In genomic region chr12:7130791-7131501, GRCh38 we compare ENCODE assay signal across 8 cellular contexts. TPM values are rescaled to one million over a fixed set of nuclear protein-coding genes. Genes with fewer than 3 reads are reported as not detected.
DNase-seq lines count a peak whose midpoint lies in the region; ATAC-seq and TF ChIP-seq lines count a peak whose summit lies in the region.

No MANE protein-coding gene starts in this region.

- H3K9me2 ChIP-seq in Loucy (replicated peaks; ENCODE audit: low read depth, low read length): no peaks in the 10 kb centered on the region

- intact Hi-C loops in left lung (cut with DNase I): no loop called here

- ATAC-seq in GM18498 (IDR thresholded peaks at IDR 0.05; ENCODE audit: unreplicated experiment): peak; percentile 64
- peak; percentile 33 for ATAC-seq in activated CD4-positive, CD25-positive, alpha-beta regulatory T cell treated with anti-CD3 and anti-CD28 coated beads, Interleukin-2, amount 50 U/mL, for 24 hours
- peak; percentile 76 for ATAC-seq in left lung

- H3K27ac ChIP-seq in 22Rv1 (no peak overlapping the region), coronary artery (peak overlapping the region; percentile 77 to 90), left lung (peak overlapping the region; percentile 36 to 58)

- H3K27me3 ChIP-seq in Loucy (ENCODE audit: insufficient read depth, low read length, poor library complexity, severe bottlenecking) (no peaks in the 10 kb centered on the region), left lung (peaks cover 0 to 36% of the 10 kb centered on the region in 2 donors)

- DNase-seq in coronary artery (ENCODE audit: low spot score) (no peak), left lung (peak; percentile 72 to 86), superior temporal gyrus (ENCODE audit: extremely low spot score) (no peak)
- DNase-seq in stimulated activated CD4-positive, alpha-beta T cell treated with anti-CD3 and anti-CD28 coated beads, Interleukin-4, amount 100 ng/mL, for 4 hours: peak; percentile 41 to 42

- peaks cover 2% of the 10 kb centered on the region; the same call in 1 of the 2 replicates for H3F3A ChIP-seq in Loucy (ENCODE audit: low read depth)

- TF ChIP-seq CTCF in 22Rv1 (IDR thresholded peaks at IDR 0.05) (peak; percentile 20; the same call in 1 of the 2 replicates), Loucy (conservative IDR thresholded peaks at IDR 0.05; ENCODE audit: low read length) (peak; percentile 21; the same call in 1 of the 2 replicates), coronary artery (IDR thresholded peaks at IDR 0.05) (no peak), left lung (IDR thresholded peaks at IDR 0.05) (no peak)

- peak overlapping the region; percentile 99 for H3K4me3 ChIP-seq in Loucy (ENCODE audit: low read length, poor library complexity, severe bottlenecking)
- peak overlapping the region; percentile 86 for H3K4me3 ChIP-seq in coronary artery
- peak overlapping the region; percentile 59 to 63 for H3K4me3 ChIP-seq in left lung

- peak overlapping the region; percentile 61; the same call in 1 of the 2 replicates for H2AFZ ChIP-seq in Loucy (ENCODE audit: low read length)

- peaks cover 38% of the 10 kb centered on the region for H3K79me2 ChIP-seq in Loucy (ENCODE audit: insufficient read depth, low read length)

- H3K36me3 ChIP-seq in Loucy (ENCODE audit: insufficient read depth, low read length) (peaks cover 32% of the 10 kb centered on the region), left lung (peaks cover 0 to 22% of the 10 kb centered on the region in 2 donors)

- peaks cover 36% of the 10 kb centered on the region for H3K4me1 ChIP-seq in Loucy (ENCODE audit: insufficient read depth, low read length, poor library complexity, severe bottlenecking)
- H3K4me1 ChIP-seq in left lung: peaks cover 5 to 27% of the 10 kb centered on the region in 2 donors

- H3K4me2 ChIP-seq in Loucy (ENCODE audit: low read depth, low read length, poor library complexity, severe bottlenecking): peak overlapping the region; percentile 99

- H4K20me1 ChIP-seq in Loucy (ENCODE audit: insufficient read depth, low read length, poor library complexity, severe bottlenecking): peaks cover 2% of the 10 kb centered on the region

- peak overlapping the region; percentile 81 for H3K9ac ChIP-seq in Loucy (ENCODE audit: low read depth, low read length, poor library complexity, severe bottlenecking)

- no peaks in the 10 kb centered on the region for H3K9me3 ChIP-seq in Loucy (ENCODE audit: insufficient read depth, low read depth, low read length)
- H3K9me3 ChIP-seq in left lung: no peaks in the 10 kb centered on the region

RNA-seq across cellular contexts. Expression of gene CLSTN3, which starts 0.8 kb away (rescaled TPM):
- 10 to 100 TPM; 30.3 to 45.8 TPM for total RNA-seq in left lung

RNA-seq across cellular contexts. Expression of gene RBP5, which starts 2.3 kb away (rescaled TPM):
- 1 to 10 TPM; 1.2 to 2.3 TPM for total RNA-seq in left lung

RNA-seq across cellular contexts. Expression of gene C1RL, which starts 21.9 kb away (rescaled TPM):
- total RNA-seq in left lung: 10 to 100 TPM; 65.9 to 72.7 TPM

RNA-seq across cellular contexts. Expression of gene C1R, which starts 38.7 kb away (rescaled TPM):
- total RNA-seq in left lung: 100 to 1,000 TPM; 403 to 693 TPM

RNA-seq across cellular contexts. Expression of gene PEX5, which starts 58.5 kb away (rescaled TPM):
- total RNA-seq in left lung: 10 to 100 TPM; 34.1 to 36.5 TPM

Comparison
In these comparisons a context has a peak if more than half of its experiments do, and no peak if none do; other contexts are left out.
1. CTCF ChIP-seq: peak in 22Rv1 (single experiment) and Loucy (single experiment); none in coronary artery (single experiment) and left lung (0 of 2).
2. DNase-seq: peak in left lung (2 of 2) and stimulated activated CD4-positive, alpha-beta T cell treated with anti-CD3 and anti-CD28 coated beads, Interleukin-4, amount 100 ng/mL, for 4 hours (2 of 2); none in coronary artery (single experiment) and superior temporal gyrus (single experiment).
3. Peak in every context shown above with its lines, with median percentiles within 50 percentile points of each other: ATAC-seq and H3K4me3 ChIP-seq.